ENCODE assay signal across 23 cellular contexts in the genomic region with DNA sequence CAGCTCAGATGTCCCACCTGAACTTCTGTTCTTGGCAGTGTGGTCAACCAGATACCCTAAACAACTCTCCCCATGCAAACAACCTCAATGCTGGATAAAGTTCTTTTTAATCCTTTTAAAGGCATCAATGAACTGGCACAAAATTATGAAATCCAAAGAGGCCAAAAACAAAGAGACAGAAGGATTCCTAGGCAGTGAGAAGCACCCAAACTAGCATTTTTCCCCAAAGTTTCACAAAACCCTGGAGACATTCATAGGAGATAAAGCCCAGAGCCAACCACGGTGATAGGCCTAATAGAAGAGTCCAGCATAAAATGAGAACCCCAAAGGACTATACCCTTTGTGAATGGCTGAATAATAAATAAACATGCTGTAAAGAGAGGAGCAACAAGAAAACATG. TPM values are rescaled to one million over a fixed set of nuclear protein-coding genes. Genes with fewer than 3 reads are reported as not detected.
"Had no signal": no experiment of that assay in that cellular context is flagged by ENCODE, and none has a peak within 500 bp of the region (broad histone marks: within the 10 kb centered on the region; RNA-seq: fewer than 3 reads in every experiment).

No MANE protein-coding gene starts in this region.

- H3K27me3 ChIP-seq: breast epithelium had no signal

- H3K4me2 ChIP-seq: KMS-11 had no signal

- H3K9ac ChIP-seq: KMS-11 had no signal

- H3K27ac ChIP-seq: breast epithelium, KMS-11, RWPE1 had no signal

- H3K4me3 ChIP-seq: breast epithelium had no signal

- ATAC-seq: activated CD4-positive, CD25-positive, alpha-beta regulatory T cell treated with anti-CD3 and anti-CD28 coated beads, Interleukin-2, amount 50 U/mL, for 24 hours; activated CD8-positive, alpha-beta T cell treated with anti-CD3 and anti-CD28 coated beads, Interleukin-2, amount 10 ng/mL, durations not matched to agents 7 days and 5 days; Panc1 had no signal

- DNase-seq: activated CD4-positive, alpha-beta T cell treated with anti-CD3 and anti-CD28 coated beads for 48 hours; activated CD4-positive, alpha-beta T cell treated with anti-CD3 and anti-CD28 coated beads, Interleukin-2, amount 50 U/mL, for 4 hours; activated CD8-positive, alpha-beta memory T cell treated with anti-CD3 and anti-CD28 coated beads, Interleukin-2, amount 50 U/mL, for 48 hours; activated CD8-positive, alpha-beta T cell treated with anti-CD3 and anti-CD28 coated beads, Interleukin-2, amount 10 ng/mL, durations not matched to agents 7 days and 5 days; activated naive CD4-positive, alpha-beta T cell treated with anti-CD3 and anti-CD28 coated beads, Interleukin-2, amount 50 U/mL, for 16 hours; activated naive CD8-positive, alpha-beta T cell treated with anti-CD3 and anti-CD28 coated beads, Interleukin-2, amount 10 ng/mL, durations not matched to agents 7 days and 5 days; activated T-cell treated with anti-CD3 and anti-CD28 coated beads, Interleukin-2, amount 50 U/mL, for 1 hour; caudate nucleus; NCI-H1105 treated with DMSO at 0.1 percent for 48 hours; NCI-H1436 treated with DMSO at 0.1 percent for 48 hours; NCI-H1930; NCI-H2171; NCI-H226; NCI-H526 treated with DMSO at 0.1 percent for 48 hours; NCI-H82; OCI-M1; Right ventricle myocardium superior had no signal

- H3K36me3 ChIP-seq: breast epithelium had no signal

- H3K4me1 ChIP-seq: breast epithelium had no signal

RNA-seq across cellular contexts. Expression of gene MATN1, which starts 50.7 kb away (rescaled TPM):
- polyA plus RNA-seq: aorta had no signal
